ENCODE assay signal across 2 cellular contexts in the genomic region with DNA sequence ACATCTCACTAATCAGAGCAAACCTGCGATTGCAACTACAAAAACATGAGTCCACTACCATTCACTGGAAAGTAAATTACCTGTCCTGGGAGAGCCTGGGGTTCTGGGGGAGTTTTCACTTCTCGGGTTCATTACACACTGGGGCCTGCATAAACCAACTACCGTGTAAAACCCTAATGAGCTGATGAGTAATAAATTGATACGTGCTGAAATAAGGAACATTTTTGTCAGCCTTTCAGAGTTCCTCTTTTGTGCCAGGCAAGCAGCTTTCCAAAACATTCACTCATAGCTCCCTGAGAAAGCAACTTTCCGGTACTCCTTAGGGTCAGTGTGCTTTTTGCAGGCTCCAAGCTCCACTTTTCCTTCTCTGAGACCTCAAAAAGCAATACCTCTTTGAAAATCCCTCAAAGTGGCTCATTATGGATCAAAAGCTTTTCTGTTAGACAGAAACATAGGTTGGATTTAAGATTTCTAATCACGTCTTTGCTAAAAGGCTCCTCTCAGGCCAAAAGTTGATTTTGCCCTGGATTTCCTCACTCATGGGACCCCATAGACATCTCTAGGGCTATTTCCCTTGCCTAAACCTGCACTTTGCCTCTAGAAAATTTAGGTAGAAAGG.
TF ChIP-seq lines count a peak whose summit lies in the region.

No MANE protein-coding gene starts in this region.

TF ChIP-seq in SK-N-SH, 30 proteins besides CTCF, POLR2A, EP300 and RAD21 (continued from another document):
- TF ChIP-seq, protein P1, sequence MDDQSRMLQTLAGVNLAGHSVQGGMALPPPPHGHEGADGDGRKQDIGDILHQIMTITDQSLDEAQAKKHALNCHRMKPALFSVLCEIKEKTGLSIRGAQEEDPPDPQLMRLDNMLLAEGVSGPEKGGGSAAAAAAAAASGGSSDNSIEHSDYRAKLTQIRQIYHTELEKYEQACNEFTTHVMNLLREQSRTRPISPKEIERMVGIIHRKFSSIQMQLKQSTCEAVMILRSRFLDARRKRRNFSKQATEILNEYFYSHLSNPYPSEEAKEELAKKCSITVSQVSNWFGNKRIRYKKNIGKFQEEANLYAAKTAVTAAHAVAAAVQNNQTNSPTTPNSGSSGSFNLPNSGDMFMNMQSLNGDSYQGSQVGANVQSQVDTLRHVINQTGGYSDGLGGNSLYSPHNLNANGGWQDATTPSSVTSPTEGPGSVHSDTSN (IDR thresholded peaks at IDR 0.05), result no peak

TF ChIP-seq in SK-N-SH treated with all-trans-retinoic acid at 6 μM for 48 hours, 23 proteins besides CTCF, POLR2A, EP300 and RAD21 (continued from another document):
- TF ChIP-seq, protein P2, sequence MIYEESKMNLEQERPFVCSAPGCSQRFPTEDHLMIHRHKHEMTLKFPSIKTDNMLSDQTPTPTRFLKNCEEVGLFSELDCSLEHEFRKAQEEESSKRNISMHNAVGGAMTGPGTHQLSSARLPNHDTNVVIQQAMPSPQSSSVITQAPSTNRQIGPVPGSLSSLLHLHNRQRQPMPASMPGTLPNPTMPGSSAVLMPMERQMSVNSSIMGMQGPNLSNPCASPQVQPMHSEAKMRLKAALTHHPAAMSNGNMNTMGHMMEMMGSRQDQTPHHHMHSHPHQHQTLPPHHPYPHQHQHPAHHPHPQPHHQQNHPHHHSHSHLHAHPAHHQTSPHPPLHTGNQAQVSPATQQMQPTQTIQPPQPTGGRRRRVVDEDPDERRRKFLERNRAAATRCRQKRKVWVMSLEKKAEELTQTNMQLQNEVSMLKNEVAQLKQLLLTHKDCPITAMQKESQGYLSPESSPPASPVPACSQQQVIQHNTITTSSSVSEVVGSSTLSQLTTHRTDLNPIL (CRISPR knock-in tag; IDR thresholded peaks at IDR 0.05; ENCODE audit: low read depth), result no peak
